In the genomic region with DNA sequence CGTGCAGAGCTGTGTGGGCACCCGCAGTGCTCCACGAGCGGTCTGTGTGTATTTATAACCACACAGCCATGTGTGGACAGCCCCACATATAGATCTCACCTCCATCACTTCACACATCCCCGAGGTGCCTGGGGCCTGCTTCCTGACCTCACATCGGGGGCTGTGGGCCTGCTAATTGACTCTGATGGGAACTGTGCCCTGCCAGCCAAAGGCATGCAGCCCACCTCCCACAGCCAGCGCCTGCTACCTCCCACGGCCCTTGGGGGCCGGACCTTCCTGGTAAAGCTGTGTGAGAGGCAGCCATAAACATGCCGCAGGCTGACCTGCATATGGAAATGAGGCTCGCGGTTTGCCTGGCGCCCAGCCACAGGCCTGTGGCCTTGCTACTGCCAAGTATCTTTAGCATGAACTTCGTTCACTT, we compare ENCODE assay signal across 10 cellular contexts.
DNase-seq lines count a peak whose midpoint lies in the region; ATAC-seq lines count a peak whose summit lies in the region.
"Had no signal": no experiment of that assay in that cellular context is flagged by ENCODE, and none has a peak within 500 bp of the region (broad histone marks: within the 10 kb centered on the region; RNA-seq: fewer than 3 reads in every experiment).

No MANE protein-coding gene starts in this region.

- no peaks in the 10 kb centered on the region for H3K9me3 ChIP-seq in T-helper 17 cell (ENCODE audit: control insufficient read depth, low read length, poor library complexity, severe bottlenecking)
- H3K9me3 ChIP-seq: lower lobe of right lung had no signal

- H3K9me3 Mint-ChIP-seq in natural killer cell treated with Interleukin-12 subunit alpha and Interleukin-12 subunit beta and Interleukin-15 and Interleukin-18, amount 100 ng/mL, for 72 hours: no peaks in the 10 kb centered on the region

- H3K4me3 Mint-ChIP-seq in natural killer cell treated with Interleukin-12 subunit alpha and Interleukin-12 subunit beta and Interleukin-15 and Interleukin-18, amount 100 ng/mL, for 72 hours: peak overlapping the region; percentile 44
- H3K4me3 Mint-ChIP-seq in T-helper 17 cell: no peak overlapping the region

- H3K4me1 Mint-ChIP-seq in natural killer cell treated with Interleukin-12 subunit alpha and Interleukin-12 subunit beta and Interleukin-15 and Interleukin-18, amount 100 ng/mL, for 72 hours (ENCODE audit: low read depth in 2 of 2): peaks cover 17 to 21% of the 10 kb centered on the region in 2 donors
- no peaks in the 10 kb centered on the region for H3K4me1 Mint-ChIP-seq in T-helper 17 cell

- H3K27me3 Mint-ChIP-seq in natural killer cell treated with Interleukin-12 subunit alpha and Interleukin-12 subunit beta and Interleukin-15 and Interleukin-18, amount 100 ng/mL, for 72 hours: peaks cover 38 to 40% of the 10 kb centered on the region in 2 donors
- H3K27me3 Mint-ChIP-seq in T-helper 17 cell: peaks cover 46% of the 10 kb centered on the region

- peak overlapping the region; percentile 37 to 42 for H3K27ac Mint-ChIP-seq in natural killer cell treated with Interleukin-12 subunit alpha and Interleukin-12 subunit beta and Interleukin-15 and Interleukin-18, amount 100 ng/mL, for 72 hours
- H3K27ac Mint-ChIP-seq in T-helper 17 cell: no peak overlapping the region

- peak; percentile 79 for DNase-seq in EH (ENCODE audit: low read depth)
- DNase-seq in HK-2 (ENCODE audit: unreplicated experiment): peak; percentile 28
- peak; percentile 97 for DNase-seq in astrocyte of the hippocampus (ENCODE audit: low read depth, low spot score)
- peak; percentile 71 for DNase-seq in natural killer cell treated with Interleukin-12 subunit alpha and Interleukin-12 subunit beta and Interleukin-15 and Interleukin-18, amount 100 ng/mL, for 72 hours (ENCODE audit: low spot score)
- no peak for DNase-seq in NCI-H446 treated with DMSO at 0.1 percent for 48 hours (lab: John Stamatoyannopoulos, UW)
- DNase-seq in activated T-cell treated with anti-CD3 and anti-CD28 coated beads, Interleukin-2, amount 50 U/mL, for 48 hours: no peak
- DNase-seq in T-helper 17 cell: no peak
- DNase-seq: lower lobe of right lung, NCI-H1694 had no signal

- no peaks in the 10 kb centered on the region for H3K36me3 Mint-ChIP-seq in natural killer cell treated with Interleukin-12 subunit alpha and Interleukin-12 subunit beta and Interleukin-15 and Interleukin-18, amount 100 ng/mL, for 72 hours
- peaks cover 2% of the 10 kb centered on the region for H3K36me3 Mint-ChIP-seq in T-helper 17 cell (ENCODE audit: low read depth)

- peak; percentile 91 to 94 for ATAC-seq in natural killer cell treated with Interleukin-12 subunit alpha and Interleukin-12 subunit beta and Interleukin-15 and Interleukin-18, amount 100 ng/mL, for 72 hours
- ATAC-seq in GM18907 (IDR thresholded peaks at IDR 0.05; ENCODE audit: unreplicated experiment): no peak
- ATAC-seq in T-helper 17 cell: no peak

Comparison
In these comparisons a context has a peak if more than half of its experiments do, and no peak if none do; other contexts are left out.
1. DNase-seq: peak in EH (single experiment), HK-2 (single experiment), astrocyte of the hippocampus (single experiment) and natural killer cell treated with Interleukin-12 subunit alpha and Interleukin-12 subunit beta and Interleukin-15 and Interleukin-18, amount 100 ng/mL, for 72 hours (single experiment); none in NCI-H446 treated with DMSO at 0.1 percent for 48 hours (single experiment), activated T-cell treated with anti-CD3 and anti-CD28 coated beads, Interleukin-2, amount 50 U/mL, for 48 hours (0 of 2) and T-helper 17 cell (0 of 3).
2. ATAC-seq: peak in natural killer cell treated with Interleukin-12 subunit alpha and Interleukin-12 subunit beta and Interleukin-15 and Interleukin-18, amount 100 ng/mL, for 72 hours (2 of 2); none in GM18907 (single experiment) and T-helper 17 cell (single experiment).